8 cellular contexts compared by ENCODE assay signal in the genomic region with DNA sequence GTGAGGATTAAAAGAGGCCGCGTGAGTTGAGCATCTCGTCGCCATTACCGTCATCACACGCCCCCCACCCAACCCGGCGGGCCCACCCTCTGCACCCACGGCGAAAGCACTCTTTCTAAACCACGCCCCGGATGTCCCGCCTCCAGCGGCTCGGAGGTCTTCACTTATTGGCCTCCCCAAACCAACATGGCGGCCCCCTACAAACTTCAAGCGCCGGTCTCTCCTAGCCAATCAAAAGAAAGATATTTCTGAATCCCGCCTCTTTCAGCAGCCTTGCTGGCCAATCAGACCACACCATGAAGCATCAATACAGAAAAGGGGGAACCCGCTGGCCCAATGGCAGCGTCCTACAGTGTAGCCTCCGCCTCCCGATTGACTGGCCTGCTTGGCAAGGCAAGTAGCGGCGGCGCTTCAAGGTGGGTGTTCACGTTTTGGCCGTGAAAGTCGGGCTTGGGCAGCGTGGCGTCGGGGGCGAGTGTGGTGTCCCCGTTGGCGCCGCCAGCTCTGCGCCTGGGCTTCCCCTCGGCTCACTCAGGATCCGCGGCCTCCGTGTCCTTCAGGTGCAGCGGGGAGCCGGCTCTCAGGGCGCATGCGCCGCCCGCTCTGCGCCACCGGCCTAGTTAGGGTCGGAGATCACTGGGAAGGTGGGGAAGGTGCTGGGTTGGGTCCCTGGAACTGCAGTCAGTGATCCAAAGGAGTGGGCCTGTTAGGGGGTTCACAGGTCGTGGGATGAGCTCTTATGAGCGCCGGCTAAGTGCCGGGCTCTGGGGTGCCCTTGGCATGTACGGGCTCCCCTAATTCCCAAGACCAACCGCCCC. TPM values are rescaled to one million over a fixed set of nuclear protein-coding genes. Genes with fewer than 3 reads are reported as not detected.
A peak's percentile ranks its signal among the peaks of the same experiment; 100 is the strongest.
DNase-seq lines count a peak whose midpoint lies in the region; ATAC-seq and TF ChIP-seq lines count a peak whose summit lies in the region.

Gene NDUFS8 (plus strand): TSS at position 364 of the 818 bp plus-strand sequence. CDS start 1,471 bp downstream, outside the sequence.

- peak; percentile 100 for DNase-seq in DMS114 treated with DMSO at 0.1 percent for 48 hours (lab: John Stamatoyannopoulos, UW; ENCODE audit: unreplicated experiment)
- peak; percentile 100 for DNase-seq in PC-3
- peak; percentile 93 for DNase-seq in activated T-cell treated with anti-CD3 and anti-CD28 coated beads for 48 hours (ENCODE audit: low read depth)
- peak; percentile 92 for DNase-seq in epithelial cell of prostate (ENCODE audit: low read depth, low spot score)
- peak; percentile 97 to 100 (median 97) for DNase-seq in mucosa of descending colon
- peak; percentile 98 for DNase-seq in stimulated activated CD8-positive, alpha-beta memory T cell treated with anti-CD3 and anti-CD28 coated beads, Interleukin-4, amount 100 ng/mL, for 24 hours (ENCODE audit: low read depth)

- H3K4me1 ChIP-seq in PC-3 (ENCODE audit: insufficient read depth, low read length) (peaks cover 44% of the 10 kb centered on the region), mucosa of descending colon (ENCODE audit: low read depth) (peaks cover 17% of the 10 kb centered on the region)

- TF ChIP-seq CTCF in PC-3 (conservative IDR thresholded peaks at IDR 0.05; ENCODE audit: low read depth, low read length): no peak
- TF ChIP-seq CTCF in mucosa of descending colon (IDR thresholded peaks at IDR 0.05): no peak

- H3K27ac ChIP-seq in PC-3 (ENCODE audit: low read length): peak within 1 kb of the TSS; percentile 95
- peak within 1 kb of the TSS; percentile 61 for H3K27ac ChIP-seq in epithelial cell of prostate

- CTCF ChIA-PET in PC-3 (lab: Charles Lee): no interaction called here

- POLR2A ChIA-PET in PC-3 (lab: Charles Lee; ENCODE audit: unreplicated experiment): interaction anchor here (0.5 kb wide), 1 partner anchor 225 kb away, joined by 3 read pairs; no protein-coding TSS in a partner anchor

- H3K79me2 ChIP-seq in PC-3 (ENCODE audit: low read length): peaks cover 51% of the 10 kb centered on the region

- H3K4me3 ChIP-seq in PC-3 (ENCODE audit: low read length) (peak within 1 kb of the TSS; percentile 91), mucosa of descending colon (peak within 1 kb of the TSS; percentile 44)

- intact Hi-C loops in PC-3 (cut with micrococcal nuclease) (no loop called here), mucosa of descending colon (cut with DNase I, micrococcal nuclease) (no loop called here)

- no peaks in the 10 kb centered on the region for H3K9me2 ChIP-seq in PC-3 (replicated peaks; ENCODE audit: low read length)

- H3K9me3 ChIP-seq in PC-3 (ENCODE audit: low read length) (no peaks in the 10 kb centered on the region), mucosa of descending colon (no peaks in the 10 kb centered on the region)

- BruUV-seq in PC-3 (replicated peaks; lab: Mats Ljungman, UMichigan): no TSS peak

- H3K9ac ChIP-seq in PC-3 (ENCODE audit: low read length): peak within 1 kb of the TSS; percentile 96

- peak within 1 kb of the TSS; percentile 96 for H3K4me2 ChIP-seq in PC-3 (ENCODE audit: low read length)

- no peak for TF ChIP-seq EP300 in Ishikawa (IDR thresholded peaks at IDR 0.05; ENCODE audit: borderline replicate concordance)

- peaks cover 8% of the 10 kb centered on the region for H3F3A ChIP-seq in PC-3 (ENCODE audit: low read length, unreplicated experiment)

- TF ChIP-seq RAD21 in Ishikawa (IDR thresholded peaks at IDR 0.05; ENCODE audit: low read depth): no peak

- peak within 1 kb of the TSS; percentile 79 for H2AFZ ChIP-seq in PC-3 (ENCODE audit: low read length)

- ATAC-seq in GM21576 (IDR thresholded peaks at IDR 0.05; ENCODE audit: unreplicated experiment): peak; percentile 92
- peak; percentile 86 for ATAC-seq in PC-3
- ATAC-seq in mucosa of descending colon: peak; percentile 95

- H4K20me1 ChIP-seq in PC-3 (ENCODE audit: low read length): no peaks in the 10 kb centered on the region

- no peaks in the 10 kb centered on the region for H3K27me3 ChIP-seq in PC-3 (ENCODE audit: low read length)

- H3K36me3 ChIP-seq in PC-3 (ENCODE audit: low read depth, low read length) (peaks cover 8% of the 10 kb centered on the region), mucosa of descending colon (ENCODE audit: low read depth) (no peaks in the 10 kb centered on the region)

TF ChIP-seq in Ishikawa, 13 proteins besides CTCF, POLR2A, EP300 and RAD21:
- TF ChIP-seq ZBTB7A (IDR thresholded peaks at IDR 0.05; ENCODE audit: low read depth): peak; percentile 89; the same call in 1 of the 2 replicates
- no peak for TF ChIP-seq REST (IDR thresholded peaks at IDR 0.05; ENCODE audit: low read depth)
- peak; percentile 25; the same call in 1 of the 2 replicates for TF ChIP-seq TCF12 (IDR thresholded peaks at IDR 0.05; ENCODE audit: low read depth)
- peak; percentile 70 for TF ChIP-seq TAF1 (IDR thresholded peaks at IDR 0.05; ENCODE audit: low read depth)
- TF ChIP-seq FOXM1 (IDR thresholded peaks at IDR 0.05; ENCODE audit: borderline replicate concordance, low read depth): no peak
- TF ChIP-seq CREB1 (IDR thresholded peaks at IDR 0.05; ENCODE audit: low read depth): no peak
- TF ChIP-seq EGR1 (IDR thresholded peaks at IDR 0.05): no peak
- TF ChIP-seq NFIC (IDR thresholded peaks at IDR 0.05): 0 out of 2 replicates have a peak, but pooled peaks have one; percentile 20
- TF ChIP-seq YY1 (IDR thresholded peaks at IDR 0.05; ENCODE audit: low read depth): peak; percentile 89
- TF ChIP-seq TEAD4 (IDR thresholded peaks at IDR 0.05): no peak
- TF ChIP-seq, protein P1, sequence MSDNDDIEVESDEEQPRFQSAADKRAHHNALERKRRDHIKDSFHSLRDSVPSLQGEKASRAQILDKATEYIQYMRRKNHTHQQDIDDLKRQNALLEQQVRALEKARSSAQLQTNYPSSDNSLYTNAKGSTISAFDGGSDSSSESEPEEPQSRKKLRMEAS (IDR thresholded peaks at IDR 0.05): peak; percentile 76
- no peak for TF ChIP-seq USF1 (IDR thresholded peaks at IDR 0.05)
- TF ChIP-seq CEBPB (IDR thresholded peaks at IDR 0.05): no peak

RNA-seq across cellular contexts. Expression of gene NDUFS8, which starts in this region (rescaled TPM):
- total RNA-seq in PC-3 (2014; rRNA removed): 560 and 576 TPM in 2 replicates
- total RNA-seq in mucosa of descending colon: 100 to 1,000 TPM; 148 to 165 (median 162) TPM

Comparison
In these comparisons a context has a peak if more than half of its experiments do, and no peak if none do; other contexts are left out.
1. Peak in every context shown above with its lines: DNase-seq, ATAC-seq, H3K4me3 ChIP-seq and H3K27ac ChIP-seq.